Comparison of ENCODE assay signal across 21 cellular contexts in genomic region chr14:70770490-70770889, GRCh38. TPM values are rescaled to one million over a fixed set of nuclear protein-coding genes. Genes with fewer than 3 reads are reported as not detected.
DNase-seq lines count a peak whose midpoint lies in the region; ATAC-seq, FAIRE-seq and TF ChIP-seq lines count a peak whose summit lies in the region.
"Had no signal": no experiment of that assay in that cellular context is flagged by ENCODE, and none has a peak within 500 bp of the region (broad histone marks: within the 10 kb centered on the region; RNA-seq: fewer than 3 reads in every experiment).

No MANE protein-coding gene starts in this region.

- H3K27ac ChIP-seq in WERI-Rb-1, result no peak overlapping the region
- H3K27ac ChIP-seq: BLaER1, HL-60 had no signal

- TF ChIP-seq CTCF in WTC11 (IDR thresholded peaks at IDR 0.05) (no peak), WERI-Rb-1 (IDR thresholded peaks at IDR 0.05; ENCODE audit: low read depth, low read length) (no peak)

- H3K9me3 Mint-ChIP-seq in WTC11, result peaks cover 8% of the 10 kb centered on the region
- H3K9me3 Mint-ChIP-seq in stimulated activated memory B cell treated with anti-CD40 and anti-IgM and Interleukin-4, amounts not matched to agents 10 μg/mL and 1 μg/mL and 100 μg/mL, for 72 hours, result no peaks in the 10 kb centered on the region
- H3K9me3 Mint-ChIP-seq: CD4-positive, alpha-beta T cell had no signal

- FAIRE-seq in HTR-8/SVneo (lab: Jason Lieb, UNC), result peak; percentile 88
- FAIRE-seq: RCC 7860 had no signal

- no peaks in the 10 kb centered on the region for H3K27me3 ChIP-seq in WERI-Rb-1 (ENCODE audit: insufficient read depth, low read depth, severe bottlenecking)
- H3K27me3 ChIP-seq: BLaER1 had no signal

- no peaks in the 10 kb centered on the region for H3K9me3 ChIP-seq in WERI-Rb-1 (ENCODE audit: severe bottlenecking)
- H3K9me3 ChIP-seq: BLaER1 had no signal

- DNase-seq in HTR-8/SVneo (ENCODE audit: insufficient read length, low spot score), result no peak
- no peak for DNase-seq in WTC11 (ENCODE audit: low spot score)
- DNase-seq in WERI-Rb-1, result no peak
- DNase-seq in stimulated activated CD4-positive, alpha-beta T cell treated with anti-CD3 and anti-CD28 coated beads, Interleukin-4, amount 100 ng/mL, for 24 hours, result no peak
- no peak for DNase-seq in foreskin melanocyte
- DNase-seq: CD4-positive, alpha-beta T cell; COR-L47; DMS79; IMR-90; MV-4-11; NCI-H1105 treated with DMSO at 0.1 percent for 48 hours; NCI-H2029 treated with DMSO at 0.1 percent for 48 hours; NCI-H226; NCI-H510A treated with DMSO at 0.1 percent for 48 hours; NCI-H748 treated with DMSO at 0.1 percent for 48 hours; SHP77 had no signal

- no peaks in the 10 kb centered on the region for H3K27me3 Mint-ChIP-seq in WTC11 (ENCODE audit: low read depth)
- H3K27me3 Mint-ChIP-seq in stimulated activated memory B cell treated with anti-CD40 and anti-IgM and Interleukin-4, amounts not matched to agents 10 μg/mL and 1 μg/mL and 100 μg/mL, for 72 hours, result no peaks in the 10 kb centered on the region
- H3K27me3 Mint-ChIP-seq: CD4-positive, alpha-beta T cell had no signal

- peaks cover 14% of the 10 kb centered on the region for H3K36me3 Mint-ChIP-seq in WTC11
- peaks cover 14% of the 10 kb centered on the region for H3K36me3 Mint-ChIP-seq in stimulated activated memory B cell treated with anti-CD40 and anti-IgM and Interleukin-4, amounts not matched to agents 10 μg/mL and 1 μg/mL and 100 μg/mL, for 72 hours

- H3K27ac Mint-ChIP-seq in WTC11, result peak overlapping the region; percentile 25; the same call in 1 of the 2 replicates
- H3K27ac Mint-ChIP-seq in stimulated activated memory B cell treated with anti-CD40 and anti-IgM and Interleukin-4, amounts not matched to agents 10 μg/mL and 1 μg/mL and 100 μg/mL, for 72 hours, result peak overlapping the region; percentile 44
- H3K27ac Mint-ChIP-seq: CD4-positive, alpha-beta T cell had no signal

- ATAC-seq in WTC11 (no peak), esophagus mucosa (peak; percentile 91)
- no peak for ATAC-seq in stimulated activated memory B cell treated with anti-CD40 and anti-IgM and Interleukin-4, amounts not matched to agents 10 μg/mL and 1 μg/mL and 100 μg/mL, for 72 hours

- peaks cover 35% of the 10 kb centered on the region for H3K4me1 Mint-ChIP-seq in WTC11
- H3K4me1 Mint-ChIP-seq in stimulated activated memory B cell treated with anti-CD40 and anti-IgM and Interleukin-4, amounts not matched to agents 10 μg/mL and 1 μg/mL and 100 μg/mL, for 72 hours, result peaks cover 11% of the 10 kb centered on the region

- no peak overlapping the region for H3K4me3 ChIP-seq in WERI-Rb-1 (ENCODE audit: low read depth, low read length)
- H3K4me3 ChIP-seq: BLaER1 had no signal

- CTCF ChIA-PET in WTC11 (lab: Charles Lee), result no interaction called here

- H3K4me3 Mint-ChIP-seq in WTC11, result no peak overlapping the region
- no peak overlapping the region for H3K4me3 Mint-ChIP-seq in stimulated activated memory B cell treated with anti-CD40 and anti-IgM and Interleukin-4, amounts not matched to agents 10 μg/mL and 1 μg/mL and 100 μg/mL, for 72 hours
- H3K4me3 Mint-ChIP-seq: CD4-positive, alpha-beta T cell had no signal

- POLR2A ChIA-PET in WTC11 (lab: Charles Lee), result no interaction called here

- peaks cover 9% of the 10 kb centered on the region for H3K36me3 ChIP-seq in WERI-Rb-1
- H3K36me3 ChIP-seq: BLaER1 had no signal

TF ChIP-seq in WTC11, 78 proteins besides CTCF, POLR2A, EP300 and RAD21:
- no peak for TF ChIP-seq SP1 (CRISPR knock-in tag; conservative IDR thresholded peaks at IDR 0.05)

RNA-seq across cellular contexts. Expression of gene MAP3K9, which starts 38.8 kb away (rescaled TPM):
- 28.0 to 29.6 TPM (median 29.4 TPM) in 3 replicates for total RNA-seq in WTC11 (2021)
- total RNA-seq in esophagus mucosa, result 20.1 TPM
